ENCODE assay signal across 10 cellular contexts in the genomic region with DNA sequence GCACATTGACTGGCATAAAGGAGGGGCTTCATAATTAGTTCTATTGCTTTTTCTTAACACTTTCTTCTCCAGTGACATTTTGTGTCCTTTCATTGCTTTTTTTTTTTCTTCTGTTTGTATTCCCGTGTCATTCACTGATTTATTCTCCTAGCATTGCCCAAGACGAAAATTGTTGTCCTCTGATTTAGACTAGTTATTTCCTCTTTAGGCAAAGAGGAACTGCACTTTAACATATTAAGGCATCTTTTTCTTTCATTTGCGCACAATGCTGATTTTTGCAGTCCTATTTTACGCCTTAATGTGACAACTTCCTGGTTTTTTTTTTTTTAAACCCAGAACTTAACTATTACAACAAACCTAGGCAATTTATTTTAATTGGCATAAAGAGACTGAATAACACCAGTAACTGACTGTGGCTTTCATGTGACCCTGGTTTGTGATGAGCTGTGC. TPM values are rescaled to one million over a fixed set of nuclear protein-coding genes. Genes with fewer than 3 reads are reported as not detected.
DNase-seq lines count a peak whose midpoint lies in the region; ATAC-seq and TF ChIP-seq lines count a peak whose summit lies in the region.
"Had no signal": no experiment of that assay in that cellular context is flagged by ENCODE, and none has a peak within 500 bp of the region (broad histone marks: within the 10 kb centered on the region; RNA-seq: fewer than 3 reads in every experiment).

No MANE protein-coding gene starts in this region.

- 86% methylated on average over 4 of the region's 4 CpGs for WGBS in smooth muscle cell (ENCODE audit: low lambda C conversion rate)

- peaks cover 48% of the 10 kb centered on the region for H3F3A ChIP-seq in smooth muscle cell (ENCODE audit: low read depth)

- ATAC-seq in HG02840 (IDR thresholded peaks at IDR 0.05; ENCODE audit: low FRiP score, unreplicated experiment) (no peak), HG02885 (IDR thresholded peaks at IDR 0.05; ENCODE audit: poor library complexity, unreplicated experiment) (no peak), HG03432 (IDR thresholded peaks at IDR 0.05; ENCODE audit: unreplicated experiment) (no peak)
- ATAC-seq: WTC11 had no signal

- no peaks in the 10 kb centered on the region for H3K36me3 ChIP-seq in smooth muscle cell (ENCODE audit: low read depth)

- no peaks in the 10 kb centered on the region for H3K9me3 ChIP-seq in smooth muscle cell (replicated peaks; ENCODE audit: low read depth)

- DNase-seq in GM12865 (ENCODE audit: low read depth) = no peak
- peak; percentile 95 to 97 for DNase-seq in NOMO-1 (lab: John Stamatoyannopoulos, UW; ENCODE audit: unreplicated experiment in 2 of 2)
- no peak for DNase-seq in smooth muscle cell (lab: John Stamatoyannopoulos, UW; ENCODE audit: unreplicated experiment)
- DNase-seq: mesendoderm, NCI-H774 had no signal

- H4K20me1 ChIP-seq in smooth muscle cell (ENCODE audit: low read depth) = peaks cover 30% of the 10 kb centered on the region

- H3K9me3 Mint-ChIP-seq in brain = no peaks in the 10 kb centered on the region
- H3K9me3 Mint-ChIP-seq: WTC11 had no signal

- H3K27ac Mint-ChIP-seq in brain = peak overlapping the region in 3 of 5 experiments; percentile 44 to 67 (median 65)
- H3K27ac Mint-ChIP-seq: WTC11 had no signal

- no peak overlapping the region for H3K4me2 ChIP-seq in smooth muscle cell

- H3K79me2 ChIP-seq in smooth muscle cell (ENCODE audit: low read depth) = peaks cover 48% of the 10 kb centered on the region

- H3K4me3 ChIP-seq in GM12865 (ENCODE audit: low read depth, low read length) = peak overlapping the region; percentile 56
- H3K4me3 ChIP-seq in smooth muscle cell = no peak overlapping the region

- no peaks in the 10 kb centered on the region for H3K27me3 Mint-ChIP-seq in brain

- H3K27me3 ChIP-seq in smooth muscle cell (ENCODE audit: low read depth) = no peaks in the 10 kb centered on the region

- peaks cover 48% of the 10 kb centered on the region for H3K4me1 ChIP-seq in smooth muscle cell (ENCODE audit: low read depth)

- H3K9ac ChIP-seq in smooth muscle cell (ENCODE audit: low read depth) = no peak overlapping the region

- H3K4me3 Mint-ChIP-seq in brain = no peak overlapping the region
- H3K4me3 Mint-ChIP-seq: WTC11 had no signal

- no peak overlapping the region for H2AFZ ChIP-seq in smooth muscle cell (ENCODE audit: low read depth)

- peak overlapping the region; percentile 1 for H3K27ac ChIP-seq in smooth muscle cell (ENCODE audit: low read depth)

- H3K36me3 Mint-ChIP-seq in brain = peaks cover 33% of the 10 kb centered on the region
- H3K36me3 Mint-ChIP-seq: WTC11 had no signal

- peaks cover 72% of the 10 kb centered on the region for H3K4me1 Mint-ChIP-seq in brain

- no peak for TF ChIP-seq CTCF in GM12865 (IDR thresholded peaks at IDR 0.05; ENCODE audit: insufficient read depth, low read depth, low read length, missing control alignments)
- TF ChIP-seq CTCF in brain (conservative IDR thresholded peaks at IDR 0.05) = no peak
- TF ChIP-seq CTCF in smooth muscle cell (IDR thresholded peaks at IDR 0.05; ENCODE audit: borderline replicate concordance, insufficient read depth, poor library complexity, severe bottlenecking) = no peak

RNA-seq across cellular contexts. Expression of gene ARID5B, which starts 39.7 kb away (rescaled TPM):
- polyA plus RNA-seq in brain (ENCODE audit: insufficient read depth, low read depth, low replicate concordance) (2.5 TPM), smooth muscle cell (49.0 and 52.7 TPM in 2 replicates)
- total RNA-seq in smooth muscle cell = 67.6 and 69.4 TPM in 2 replicates

Comparison
In these comparisons a context has a peak if more than half of its experiments do, and no peak if none do; other contexts are left out.
1. DNase-seq: peak in NOMO-1 (2 of 2); none in GM12865 (single experiment) and smooth muscle cell (single experiment).
2. RNA of gene ARID5B, which starts 39.7 kb away (polyA plus RNA-seq): 49.0 to 52.7 TPM in smooth muscle cell; 2.5 TPM in brain (single experiment); every median in the first group is over 10 times any median in the second.